37 cellular contexts compared by ENCODE assay signal in genomic region chr11:71298016-71298550, GRCh38. TPM values are rescaled to one million over a fixed set of nuclear protein-coding genes. Genes with fewer than 3 reads are reported as not detected.
A peak's percentile ranks its signal among the peaks of the same experiment; 100 is the strongest.
DNase-seq lines count a peak whose midpoint lies in the region; ATAC-seq, FAIRE-seq and TF ChIP-seq lines count a peak whose summit lies in the region.
"Had no signal": no experiment of that assay in that cellular context is flagged by ENCODE, and none has a peak within 500 bp of the region (broad histone marks: within the 10 kb centered on the region; RNA-seq: fewer than 3 reads in every experiment).

No MANE protein-coding gene starts in this region.

- no peak for TF ChIP-seq EP300 in SK-N-SH (IDR thresholded peaks at IDR 0.05; ENCODE audit: borderline replicate concordance in 1 of 2, low read depth in 1 of 2, low read length in 1 of 2)

- H3K4me3 ChIP-seq in colonic mucosa (no peak overlapping the region), smooth muscle cell (no peak overlapping the region), SK-N-SH (ENCODE audit: low read depth in 2 of 2, low read length in 1 of 2) (no peak overlapping the region)
- H3K4me3 ChIP-seq: BLaER1 treated with 17β-estradiol and CSF1 and Interleukin-3, amounts not matched to agents 10 nM and 100 nM; breast epithelium; esophagus squamous epithelium; gastrocnemius medialis; HAP-1; hepatocyte had no signal

- no peaks in the 10 kb centered on the region for H3K27me3 ChIP-seq in colonic mucosa
- H3K27me3 ChIP-seq in smooth muscle cell (ENCODE audit: low read depth): no peaks in the 10 kb centered on the region
- H3K27me3 ChIP-seq in SK-N-SH (ENCODE audit: insufficient read depth): no peaks in the 10 kb centered on the region
- H3K27me3 ChIP-seq: BLaER1 treated with 17β-estradiol and CSF1 and Interleukin-3, amounts not matched to agents 10 nM and 100 nM; breast epithelium; hepatocyte had no signal

- H3K36me3 ChIP-seq in colonic mucosa (no peaks in the 10 kb centered on the region), smooth muscle cell (ENCODE audit: low read depth) (no peaks in the 10 kb centered on the region), SK-N-SH (replicated peaks in 1 of 2; ENCODE audit: control insufficient read depth in 1 of 2, insufficient read depth in 2 of 2, low read length in 1 of 2) (no peaks in the 10 kb centered on the region)
- H3K36me3 ChIP-seq: BLaER1 treated with 17β-estradiol and CSF1 and Interleukin-3, amounts not matched to agents 10 nM and 100 nM; breast epithelium; esophagus squamous epithelium; gastrocnemius medialis; HAP-1 had no signal

- H3K4me3 Mint-ChIP-seq in progenitor cell of endocrine pancreas (ENCODE audit: low read depth): no peak overlapping the region
- H3K4me3 Mint-ChIP-seq: activated CD4-positive, alpha-beta T cell treated with anti-CD3 and anti-CD28 coated beads, Interleukin-2, amount 10 ng/mL, durations not matched to agents 7 days and 5 days; activated T-helper 1 cell treated with anti-CD3 and anti-CD28 coated beads, Interleukin-12 subunit alpha, Interleukin-12 subunit beta, Interleukin-2, Interleukin-4 antibody, amounts not matched to agents 30 ng/mL and 10 ng/mL and 1 ng/mL, durations not matched to agents 14 hours and 24 hours and 36 hours; mesothelial cell of epicardium; natural killer cell; stimulated activated memory B cell treated with anti-CD40 and anti-IgM and Interleukin-4, amounts not matched to agents 10 μg/mL and 1 μg/mL and 100 μg/mL, for 72 hours had no signal

- no peak overlapping the region for H2AFZ ChIP-seq in smooth muscle cell (ENCODE audit: low read depth)
- H2AFZ ChIP-seq in SK-N-SH (ENCODE audit: low read depth): no peak overlapping the region
- H2AFZ ChIP-seq: hepatocyte had no signal

- 95% methylated on average over 8 of the region's 8 CpGs for WGBS in smooth muscle cell (ENCODE audit: low lambda C conversion rate)
- 47% methylated on average over 7 of the region's 8 CpGs for WGBS in SK-N-SH (ENCODE audit: low lambda C conversion rate)

- POLR2A ChIA-PET in SK-N-SH (lab: Yijun Ruan, JAX): no interaction called here

- H3K9ac ChIP-seq in colonic mucosa (ENCODE audit: low read depth in 2 of 2, low read length in 2 of 2): no peak overlapping the region
- H3K9ac ChIP-seq in smooth muscle cell (ENCODE audit: low read depth): peak overlapping the region; percentile 55
- no peak overlapping the region for H3K9ac ChIP-seq in SK-N-SH
- H3K9ac ChIP-seq: BLaER1 treated with 17β-estradiol and CSF1 and Interleukin-3, amounts not matched to agents 10 nM and 100 nM had no signal

- DNase-seq in HTR-8/SVneo (ENCODE audit: insufficient read length, low spot score) (no peak), colonic mucosa (peak; percentile 4), mesenteric fat pad (ENCODE audit: low spot score) (peak; percentile 68), smooth muscle cell (lab: John Stamatoyannopoulos, UW; ENCODE audit: unreplicated experiment) (no peak), progenitor cell of endocrine pancreas (ENCODE audit: low spot score, unreplicated experiment) (no peak), SK-N-SH (no peak), NAMALWA (ENCODE audit: low spot score) (no peak)
- DNase-seq: activated CD4-positive, alpha-beta T cell treated with anti-CD3 and anti-CD28 coated beads, Interleukin-2, amount 10 ng/mL, durations not matched to agents 7 days and 5 days; activated CD8-positive, alpha-beta memory T cell treated with anti-CD3 and anti-CD28 coated beads, Interleukin-2, amount 50 U/mL, for 4 hours; activated naive CD4-positive, alpha-beta T cell treated with anti-CD3 and anti-CD28 coated beads, Interleukin-2, amount 50 U/mL, for 16 hours; amniotic stem cell; COR-L47; DND-41; esophagus squamous epithelium; gastrocnemius medialis; Karpas-422; MV-4-11; natural killer cell; NCI-H1694 treated with DMSO at 0.1 percent for 48 hours; NCI-H2171; NCI-H510A; right cardiac atrium; SHP77 treated with DMSO at 0.1 percent for 48 hours; stimulated activated CD4-positive, alpha-beta T cell treated with anti-CD3 and anti-CD28 coated beads, Interleukin-4, amount 100 ng/mL, for 24 hours; SW 1271; T-helper 9 cell had no signal

- CTCF ChIA-PET in SK-N-SH (lab: Yijun Ruan, JAX): no interaction called here

- no peak overlapping the region for H3K4me2 ChIP-seq in smooth muscle cell
- H3K4me2 ChIP-seq in SK-N-SH: no peak overlapping the region
- H3K4me2 ChIP-seq: BLaER1 treated with 17β-estradiol and CSF1 and Interleukin-3, amounts not matched to agents 10 nM and 100 nM; hepatocyte had no signal

- no peaks in the 10 kb centered on the region for H3K9me2 ChIP-seq in SK-N-SH

- no peaks in the 10 kb centered on the region for H3K4me1 Mint-ChIP-seq in progenitor cell of endocrine pancreas (ENCODE audit: low read depth)
- H3K4me1 Mint-ChIP-seq: activated CD4-positive, alpha-beta T cell treated with anti-CD3 and anti-CD28 coated beads, Interleukin-2, amount 10 ng/mL, durations not matched to agents 7 days and 5 days; natural killer cell; stimulated activated memory B cell treated with anti-CD40 and anti-IgM and Interleukin-4, amounts not matched to agents 10 μg/mL and 1 μg/mL and 100 μg/mL, for 72 hours had no signal

- no peaks in the 10 kb centered on the region for H3K9me3 Mint-ChIP-seq in progenitor cell of endocrine pancreas (ENCODE audit: low read depth)
- H3K9me3 Mint-ChIP-seq: activated CD4-positive, alpha-beta T cell treated with anti-CD3 and anti-CD28 coated beads, Interleukin-2, amount 10 ng/mL, durations not matched to agents 7 days and 5 days; activated T-helper 1 cell treated with anti-CD3 and anti-CD28 coated beads, Interleukin-12 subunit alpha, Interleukin-12 subunit beta, Interleukin-2, Interleukin-4 antibody, amounts not matched to agents 30 ng/mL and 10 ng/mL and 1 ng/mL, durations not matched to agents 14 hours and 24 hours and 36 hours had no signal

- no peak overlapping the region for H3K27ac ChIP-seq in colonic mucosa
- peak overlapping the region; percentile 83 for H3K27ac ChIP-seq in smooth muscle cell (ENCODE audit: low read depth)
- no peak overlapping the region for H3K27ac ChIP-seq in SK-N-SH (ENCODE audit: low read depth in 2 of 2, low read length in 1 of 2)
- H3K27ac ChIP-seq: BLaER1 treated with 17β-estradiol and CSF1 and Interleukin-3, amounts not matched to agents 10 nM and 100 nM; gastrocnemius medialis; HL-60 had no signal

- TF ChIP-seq RAD21 in SK-N-SH (IDR thresholded peaks at IDR 0.05; ENCODE audit: low read length): no peak

- no peak for ATAC-seq in GM21576 (IDR thresholded peaks at IDR 0.05; ENCODE audit: unreplicated experiment)
- ATAC-seq: gastrocnemius medialis; natural killer cell; right cardiac atrium; stimulated activated memory B cell treated with anti-CD40 and anti-IgM and Interleukin-4, amounts not matched to agents 10 μg/mL and 1 μg/mL and 100 μg/mL, for 72 hours had no signal

- H4K20me1 ChIP-seq in smooth muscle cell (ENCODE audit: low read depth) (no peaks in the 10 kb centered on the region), SK-N-SH (ENCODE audit: insufficient read depth) (no peaks in the 10 kb centered on the region)
- H4K20me1 ChIP-seq: BLaER1 treated with 17β-estradiol and CSF1 and Interleukin-3, amounts not matched to agents 10 nM and 100 nM had no signal

- H3K9me3 ChIP-seq in colonic mucosa: no peaks in the 10 kb centered on the region
- no peaks in the 10 kb centered on the region for H3K9me3 ChIP-seq in smooth muscle cell (replicated peaks; ENCODE audit: low read depth)
- no peaks in the 10 kb centered on the region for H3K9me3 ChIP-seq in SK-N-SH
- H3K9me3 ChIP-seq: breast epithelium, esophagus squamous epithelium, gastrocnemius medialis, HAP-1 had no signal

- TF ChIP-seq CTCF in colonic mucosa (IDR thresholded peaks at IDR 0.05) (no peak), smooth muscle cell (IDR thresholded peaks at IDR 0.05; ENCODE audit: borderline replicate concordance, insufficient read depth, poor library complexity, severe bottlenecking) (no peak), progenitor cell of endocrine pancreas (IDR thresholded peaks at IDR 0.05; ENCODE audit: unreplicated experiment) (no peak), SK-N-SH (IDR thresholded peaks at IDR 0.05) (no peak)

- H3K79me2 ChIP-seq in smooth muscle cell (ENCODE audit: low read depth) (no peaks in the 10 kb centered on the region), SK-N-SH (ENCODE audit: insufficient read depth) (no peaks in the 10 kb centered on the region)
- H3K79me2 ChIP-seq: hepatocyte had no signal

- H3K4me1 ChIP-seq in colonic mucosa (no peaks in the 10 kb centered on the region), smooth muscle cell (ENCODE audit: low read depth) (no peaks in the 10 kb centered on the region), SK-N-SH (ENCODE audit: control insufficient read depth in 1 of 2, insufficient read depth in 2 of 2, low read depth in 1 of 2, low read length in 1 of 2) (no peaks in the 10 kb centered on the region)
- H3K4me1 ChIP-seq: breast epithelium, gastrocnemius medialis, HAP-1 had no signal

- no peak overlapping the region for H3K27ac Mint-ChIP-seq in progenitor cell of endocrine pancreas
- H3K27ac Mint-ChIP-seq: activated CD4-positive, alpha-beta T cell treated with anti-CD3 and anti-CD28 coated beads, Interleukin-2, amount 10 ng/mL, durations not matched to agents 7 days and 5 days; activated T-helper 1 cell treated with anti-CD3 and anti-CD28 coated beads, Interleukin-12 subunit alpha, Interleukin-12 subunit beta, Interleukin-2, Interleukin-4 antibody, amounts not matched to agents 30 ng/mL and 10 ng/mL and 1 ng/mL, durations not matched to agents 14 hours and 24 hours and 36 hours; mesothelial cell of epicardium; natural killer cell; stimulated activated memory B cell treated with anti-CD40 and anti-IgM and Interleukin-4, amounts not matched to agents 10 μg/mL and 1 μg/mL and 100 μg/mL, for 72 hours had no signal

- H3K36me3 Mint-ChIP-seq in progenitor cell of endocrine pancreas (ENCODE audit: insufficient read depth): no peaks in the 10 kb centered on the region
- H3K36me3 Mint-ChIP-seq: mesothelial cell of epicardium; natural killer cell; stimulated activated memory B cell treated with anti-CD40 and anti-IgM and Interleukin-4, amounts not matched to agents 10 μg/mL and 1 μg/mL and 100 μg/mL, for 72 hours had no signal

- peak; percentile 42 for FAIRE-seq in HTR-8/SVneo (lab: Jason Lieb, UNC)
- FAIRE-seq: GM19239, urothelium cell line had no signal

- H3F3A ChIP-seq in smooth muscle cell (ENCODE audit: low read depth) (peaks cover 10% of the 10 kb centered on the region), SK-N-SH (replicated peaks; ENCODE audit: insufficient read depth) (no peaks in the 10 kb centered on the region)

- H3K27me3 Mint-ChIP-seq in progenitor cell of endocrine pancreas: peaks cover 10% of the 10 kb centered on the region
- H3K27me3 Mint-ChIP-seq: activated CD4-positive, alpha-beta T cell treated with anti-CD3 and anti-CD28 coated beads, Interleukin-2, amount 10 ng/mL, durations not matched to agents 7 days and 5 days had no signal

- intact Hi-C loops in colonic mucosa (cut with DNase I): no loop called here

TF ChIP-seq in SK-N-SH, 30 proteins besides CTCF, POLR2A, EP300 and RAD21 (continues in another document):
- no peak for TF ChIP-seq FOXJ3 (CRISPR knock-in tag; IDR thresholded peaks at IDR 0.05)

RNA-seq across cellular contexts. Expression of gene SHANK2, which starts 45.7 kb away (rescaled TPM):
- total RNA-seq in colonic mucosa (10 to 100 TPM; 26.0 to 38.1 TPM), mesenteric fat pad (2.0 TPM), smooth muscle cell (6.3 and 9.9 TPM in 2 replicates), progenitor cell of endocrine pancreas (97.8 and 104 TPM in 2 replicates)
- polyA plus RNA-seq in smooth muscle cell (1.5 and 6.7 TPM in 2 replicates), SK-N-SH (2012; rRNA removed) (under 0.01 and 0.03 TPM in 2 replicates)
- 0.01 and 0.03 TPM in 2 replicates for polyA plus RNA-seq in SK-N-SH (2012; cell fraction: cytosol; rRNA removed)
- 0.11 TPM in 2 replicates for polyA plus RNA-seq in SK-N-SH (2012; cell fraction: nucleus; rRNA removed)
- total RNA-seq: activated CD4-positive, alpha-beta T cell treated with anti-CD3 and anti-CD28 coated beads, Interleukin-2, amount 10 ng/mL, durations not matched to agents 7 days and 5 days; activated T-helper 1 cell treated with anti-CD3 and anti-CD28 coated beads, Interleukin-12 subunit alpha, Interleukin-12 subunit beta, Interleukin-2, Interleukin-4 antibody, amounts not matched to agents 30 ng/mL and 10 ng/mL and 1 ng/mL, durations not matched to agents 14 hours and 24 hours and 36 hours had no signal

Comparison
In these comparisons a context has a peak if more than half of its experiments do, and no peak if none do; other contexts are left out.
1. DNase-seq: peak in colonic mucosa (single experiment) and mesenteric fat pad (single experiment); none in HTR-8/SVneo (single experiment), smooth muscle cell (single experiment), progenitor cell of endocrine pancreas (single experiment), SK-N-SH (single experiment) and NAMALWA (single experiment).